8 cellular contexts compared by ENCODE assay signal in the genomic region with DNA sequence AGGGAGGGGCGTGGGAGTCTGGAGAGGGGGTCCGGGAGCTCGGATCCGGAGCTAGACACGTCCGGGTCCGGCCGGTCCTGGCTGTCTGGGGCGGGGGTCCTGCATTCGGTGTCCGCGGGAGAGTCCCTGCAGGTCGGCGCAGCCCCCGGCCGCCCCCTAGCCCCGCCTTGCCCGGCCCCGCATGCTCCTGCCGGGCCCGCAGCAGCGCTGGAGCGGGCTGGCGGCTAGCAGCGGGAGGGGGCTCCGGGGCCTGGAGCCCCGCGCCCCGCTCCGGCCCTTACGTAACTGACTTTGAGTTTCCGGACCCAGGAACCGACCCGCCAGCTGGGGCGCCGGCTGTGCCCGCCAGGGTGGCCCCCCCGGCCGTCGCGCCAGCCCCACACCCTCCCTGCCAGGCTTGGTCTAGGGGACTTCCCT. TPM values are rescaled to one million over a fixed set of nuclear protein-coding genes. Genes with fewer than 3 reads are reported as not detected.
DNase-seq lines count a peak whose midpoint lies in the region; ATAC-seq and TF ChIP-seq lines count a peak whose summit lies in the region.

No MANE protein-coding gene starts in this region.

- H3K9me3 ChIP-seq in gastrocnemius medialis = no peaks in the 10 kb centered on the region

- H3K4me3 ChIP-seq in GM12864 (ENCODE audit: low read depth, low read length) (peak overlapping the region; percentile 94), gastrocnemius medialis (peak overlapping the region; percentile 85 to 92 (median 88))

- intact Hi-C loops in left cardiac atrium (cut with DNase I) = loop anchor here in 1 of 2 donors (10.0 kb wide), 1 partner anchor 1817 kb away; no protein-coding TSS in a partner anchor
- intact Hi-C loops in gastrocnemius medialis (cut with DNase I; ENCODE audit: low total_unique reads) = loop anchor here (2.0 to 10.0 kb wide), 4 partner anchors 27 to 1827 kb away; a partner anchor contains a TSS

- H3K4me1 ChIP-seq in gastrocnemius medialis = peaks cover 19 to 26% of the 10 kb centered on the region in 2 donors

- H3K27ac ChIP-seq in gastrocnemius medialis = peak overlapping the region; percentile 87 to 93 (median 92)

- TF ChIP-seq CTCF in GM12864 (IDR thresholded peaks at IDR 0.05; ENCODE audit: low read depth, low read length, missing control alignments) = no peak
- no peak for TF ChIP-seq CTCF in gastrocnemius medialis (IDR thresholded peaks at IDR 0.05 in 4 of 5, conservative IDR thresholded peaks at IDR 0.05 in 1 of 5)

- no peaks in the 10 kb centered on the region for H3K36me3 ChIP-seq in gastrocnemius medialis

- ATAC-seq in left cardiac atrium (peak; percentile 35 to 43), gastrocnemius medialis (peak; percentile 24 to 31)

- no peak for TF ChIP-seq POLR2A in gastrocnemius medialis (IDR thresholded peaks at IDR 0.05)

- DNase-seq in GM12864 (ENCODE audit: low read depth) = no peak
- DNase-seq in NCI-H69 (lab: John Stamatoyannopoulos, UW) = peak; percentile 54
- DNase-seq in activated naive CD4-positive, alpha-beta T cell treated with Interleukin-2 at 50 U/mL for 16 hours = peak; percentile 59
- peak; percentile 29 for DNase-seq in left cardiac atrium
- DNase-seq in gastrocnemius medialis = no peak
- DNase-seq in NCI-H1417 treated with DMSO at 0.1 percent for 48 hours (lab: John Stamatoyannopoulos, UW) = no peak
- no peak for DNase-seq in globus pallidus (ENCODE audit: low spot score)
- no peak for DNase-seq in NCI-H748 (lab: John Stamatoyannopoulos, UW; ENCODE audit: unreplicated experiment)

- in situ Hi-C loops in gastrocnemius medialis (cut with MboI; ENCODE audit: low sequenced_read_pairs in 4 of 4) = loop anchor here (10.0 to 25.0 kb wide), 7 partner anchors 97 to 1825 kb away; a partner anchor contains a TSS

- no peaks in the 10 kb centered on the region for H3K27me3 ChIP-seq in gastrocnemius medialis

RNA-seq across cellular contexts. Expression of a gene that starts 26.9 kb away (rescaled TPM):
- total RNA-seq in left cardiac atrium (10 to 100 TPM; 16.0 to 24.2 TPM), gastrocnemius medialis (10 to 100 TPM; 19.5 to 28.6 (median 23.6) TPM)

Comparison
In these comparisons a context has a peak if more than half of its experiments do, and no peak if none do; other contexts are left out.
1. DNase-seq: peak in NCI-H69 (single experiment), activated naive CD4-positive, alpha-beta T cell treated with Interleukin-2 at 50 U/mL for 16 hours (single experiment) and left cardiac atrium (single experiment); none in GM12864 (single experiment), gastrocnemius medialis (0 of 2), NCI-H1417 treated with DMSO at 0.1 percent for 48 hours (single experiment), globus pallidus (single experiment) and NCI-H748 (single experiment).